17 cellular contexts compared by ENCODE assay signal in the genomic region with DNA sequence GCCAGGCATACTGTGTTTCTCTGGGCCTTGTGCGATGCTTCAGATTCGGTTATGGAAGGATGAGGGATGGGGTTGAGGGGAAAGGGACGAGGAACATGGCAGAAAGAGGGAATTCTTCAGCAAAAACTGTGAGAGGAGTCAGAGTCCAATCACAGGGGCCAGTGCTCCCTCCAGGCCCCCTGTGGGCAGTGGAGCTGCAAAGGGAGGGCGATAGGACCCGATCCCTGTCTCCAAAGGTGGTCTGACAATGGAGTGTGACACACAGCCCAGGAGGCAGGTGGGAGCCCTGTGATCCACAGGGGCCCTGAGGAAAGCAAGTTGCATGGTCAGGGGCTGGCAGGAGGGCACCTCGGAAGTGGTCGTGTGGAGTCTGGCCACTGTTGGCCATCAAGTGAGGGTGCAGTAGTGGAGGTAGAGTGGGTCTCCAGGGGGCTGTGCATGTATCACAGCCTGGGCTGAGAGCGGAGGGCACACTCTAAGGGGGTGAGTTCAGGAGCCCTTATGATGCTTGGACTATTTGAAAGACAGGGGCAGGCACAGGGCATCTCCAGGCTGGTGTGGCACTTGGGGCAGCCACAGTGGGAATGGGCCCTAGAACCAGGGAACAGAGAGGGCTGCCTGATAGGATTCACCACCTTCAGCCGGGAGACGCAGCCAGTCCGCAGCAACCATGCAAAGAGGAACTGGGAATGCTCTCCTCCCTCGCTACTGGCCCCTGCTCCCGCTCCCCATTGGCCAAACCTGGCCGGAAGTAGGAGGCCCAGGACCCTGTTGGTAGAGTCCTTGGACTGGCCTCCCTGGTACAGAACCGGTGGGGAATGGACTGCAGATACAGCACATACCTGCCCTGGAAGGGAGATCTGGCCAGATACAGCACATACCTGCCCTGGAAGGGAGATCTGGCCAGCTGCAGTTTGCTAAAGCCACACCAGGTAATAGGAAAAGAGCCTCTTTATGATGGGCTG.
DNase-seq lines count a peak whose midpoint lies in the region; ATAC-seq, FAIRE-seq and TF ChIP-seq lines count a peak whose summit lies in the region.
"Had no signal": no experiment of that assay in that cellular context is flagged by ENCODE, and none has a peak within 500 bp of the region (broad histone marks: within the 10 kb centered on the region; RNA-seq: fewer than 3 reads in every experiment).

No MANE protein-coding gene starts in this region.

- intact Hi-C loops in posterior vena cava (cut with DNase I) = no loop called here

- FAIRE-seq in keratinocyte (lab: Jason Lieb, UNC) = no peak

- ATAC-seq in HG02840 (IDR thresholded peaks at IDR 0.05; ENCODE audit: low FRiP score, unreplicated experiment) (no peak), omental fat pad (ENCODE audit: low FRiP score) (no peak), GM21737 (IDR thresholded peaks at IDR 0.05; ENCODE audit: unreplicated experiment) (no peak)

- H3K27ac ChIP-seq in C4-2B = peak overlapping the region; percentile 23; the same call in 1 of the 2 replicates
- H3K27ac ChIP-seq in VCaP = peak overlapping the region; percentile 100
- peak overlapping the region; percentile 47 for H3K27ac ChIP-seq in keratinocyte (ENCODE audit: control insufficient read depth, insufficient read depth, low read length)
- H3K27ac ChIP-seq in substantia nigra (ENCODE audit: low read depth, low read length, poor library complexity, severe bottlenecking) = no peak overlapping the region
- H3K27ac ChIP-seq: dorsolateral prefrontal cortex had no signal

- no peaks in the 10 kb centered on the region for H3K9me1 ChIP-seq in keratinocyte (ENCODE audit: control insufficient read depth, extremely low read depth, insufficient read depth, low read length)

- no peaks in the 10 kb centered on the region for H4K20me1 ChIP-seq in keratinocyte (ENCODE audit: control insufficient read depth, extremely low read depth, insufficient read depth, low read length)

- no peak for DNase-seq in keratinocyte (ENCODE audit: low read depth, low spot score)
- peak; percentile 52 for DNase-seq in posterior vena cava (ENCODE audit: low spot score)
- no peak for DNase-seq in substantia nigra (lab: John Stamatoyannopoulos, UW)
- no peak for DNase-seq in omental fat pad (ENCODE audit: low spot score)
- DNase-seq: activated T-cell treated with anti-CD3 and anti-CD28 coated beads, Interleukin-2, amount 50 U/mL, for 1 hour; BE2C; naive B cell; NCI-H1930; NCI-H510A; SIG-M5; T-helper 9 cell had no signal

- TF ChIP-seq CTCF in C4-2B (conservative IDR thresholded peaks at IDR 0.05) (no peak), VCaP (conservative IDR thresholded peaks at IDR 0.05) (no peak), keratinocyte (optimal IDR thresholded peaks at IDR 0.05 in 1 of 3, IDR thresholded peaks at IDR 0.05 in 1 of 3, conservative IDR thresholded peaks at IDR 0.05 in 1 of 3; ENCODE audit: extremely low read depth in 1 of 3, insufficient read depth in 2 of 3, low read length in 3 of 3) (no peak), omental fat pad (IDR thresholded peaks at IDR 0.05) (no peak)

- H3K9ac ChIP-seq in keratinocyte (ENCODE audit: control insufficient read depth, extremely low read depth, insufficient read depth, low read length) = no peak overlapping the region

- no peak overlapping the region for H3K4me2 ChIP-seq in keratinocyte (ENCODE audit: control insufficient read depth, extremely low read depth, insufficient read depth, low read depth, low read length)

- H3K36me3 ChIP-seq in keratinocyte (ENCODE audit: control insufficient read depth in 2 of 2, extremely low read depth in 1 of 2, insufficient read depth in 2 of 2, low read length in 2 of 2) = no peaks in the 10 kb centered on the region
- H3K36me3 ChIP-seq: BE2C, breast epithelium had no signal

- H3K79me2 ChIP-seq in keratinocyte (ENCODE audit: control insufficient read depth, insufficient read depth, low read length) = no peaks in the 10 kb centered on the region

- peaks cover 3% of the 10 kb centered on the region for H3K9me3 ChIP-seq in keratinocyte (ENCODE audit: control insufficient read depth, low read depth, low read length)
- H3K9me3 ChIP-seq: BE2C, breast epithelium had no signal

- H3K4me1 ChIP-seq in keratinocyte (ENCODE audit: control insufficient read depth, extremely low read depth, insufficient read depth, low read length) = peaks cover 11% of the 10 kb centered on the region
- H3K4me1 ChIP-seq: BE2C, breast epithelium had no signal

- H2AFZ ChIP-seq in keratinocyte (ENCODE audit: control insufficient read depth, low read length) = peak overlapping the region; percentile 80

- H3K4me3 ChIP-seq in keratinocyte (ENCODE audit: control insufficient read depth in 2 of 3, extremely low read depth in 1 of 3, insufficient read depth in 2 of 3, low read depth in 1 of 3, low read length in 3 of 3) = no peak overlapping the region
- H3K4me3 ChIP-seq: breast epithelium, dorsolateral prefrontal cortex had no signal

- H3K27me3 ChIP-seq in keratinocyte (ENCODE audit: control insufficient read depth, extremely low read depth, insufficient read depth, low read length) = peaks cover 3% of the 10 kb centered on the region
- H3K27me3 ChIP-seq: BE2C, breast epithelium, dorsolateral prefrontal cortex had no signal

- dilution Hi-C loops in keratinocyte (cut with MboI; ENCODE audit: extremely low pct_ligation_motif_present, low sequenced_read_pairs) = no loop called here
